In genomic region chr6:5260661-5261544, GRCh38 we compare ENCODE assay signal across 8 cellular contexts. TPM values are rescaled to one million over a fixed set of nuclear protein-coding genes. Genes with fewer than 3 reads are reported as not detected.
DNase-seq lines count a peak whose midpoint lies in the region; TF ChIP-seq lines count a peak whose summit lies in the region.

FARS2 (plus strand) TSS chr6:5261513.
LYRM4 (minus strand) TSS chr6:5260950; CDS start chr6:5260733, 217 bp downstream.

- no peaks in the 10 kb centered on the region for H3K9me2 ChIP-seq in SK-N-SH

- no peaks in the 10 kb centered on the region for H4K20me1 ChIP-seq in SK-N-SH (ENCODE audit: insufficient read depth)

- H3K36me3 Mint-ChIP-seq in HFFc6 (ENCODE audit: low read depth), result peaks cover 4% of the 10 kb centered on the region; the same call in 1 of the 2 replicates

- TF ChIP-seq RAD21 in SK-N-SH (IDR thresholded peaks at IDR 0.05; ENCODE audit: low read length), result no peak

- peak within 1 kb of the TSS; percentile 95 to 96 for H3K4me3 ChIP-seq in SK-N-SH (ENCODE audit: low read depth in 2 of 2, low read length in 1 of 2)

- TF ChIP-seq CTCF in HFFc6 (IDR thresholded peaks at IDR 0.05) (peak; percentile 75), SK-N-SH (IDR thresholded peaks at IDR 0.05) (peak; percentile 30)

- H3K4me3 Mint-ChIP-seq in HFFc6, result peak within 1 kb of the TSS; percentile 94

- peaks cover 7 to 8% of the 10 kb centered on the region in 2 experiments; a peak in 3 of 4 replicates for H3K4me1 ChIP-seq in SK-N-SH (ENCODE audit: control insufficient read depth in 1 of 2, insufficient read depth in 2 of 2, low read depth in 1 of 2, low read length in 1 of 2)

- no peaks in the 10 kb centered on the region for H3K9me3 ChIP-seq in SK-N-SH

- H3K27me3 Mint-ChIP-seq in HFFc6 (ENCODE audit: insufficient read depth), result no peaks in the 10 kb centered on the region; the same call in 1 of the 2 replicates

- H3K27me3 ChIP-seq in SK-N-SH (ENCODE audit: insufficient read depth), result no peaks in the 10 kb centered on the region

- no peak for TF ChIP-seq EP300 in SK-N-SH (IDR thresholded peaks at IDR 0.05; ENCODE audit: borderline replicate concordance in 1 of 2, low read depth in 1 of 2, low read length in 1 of 2)

- H3K36me3 ChIP-seq in SK-N-SH (replicated peaks in 1 of 2; ENCODE audit: control insufficient read depth in 1 of 2, insufficient read depth in 2 of 2, low read length in 1 of 2), result peaks cover 0 to 11% of the 10 kb centered on the region in 2 experiments

- CTCF ChIA-PET in SK-N-SH (lab: Yijun Ruan, JAX), result interaction anchor here (0.8 to 4.6 kb wide), 5 partner anchors 10 to 119 kb away, joined by 3 to 25 read pairs (median 3); no protein-coding TSS in a partner anchor

- peak within 1 kb of the TSS; percentile 88 for H2AFZ ChIP-seq in SK-N-SH (ENCODE audit: low read depth)

- H3K9me3 Mint-ChIP-seq in HFFc6, result no peaks in the 10 kb centered on the region

- peak within 1 kb of the TSS; percentile 100 for H3K27ac Mint-ChIP-seq in HFFc6

- H3K4me1 Mint-ChIP-seq in HFFc6 (ENCODE audit: low read depth), result peaks cover 19% of the 10 kb centered on the region

- POLR2A ChIA-PET in SK-N-SH (lab: Yijun Ruan, JAX), result no interaction called here

- peaks cover 75% of the 10 kb centered on the region for H3K79me2 ChIP-seq in SK-N-SH (ENCODE audit: insufficient read depth)

- DNase-seq in GM04504 (ENCODE audit: low read depth) (peak; percentile 83), HFFc6 (peak; percentile 75), NAMALWA (ENCODE audit: low spot score) (peak; percentile 85), SK-N-SH (peak; percentile 97), germinal center (ENCODE audit: low spot score) (peak; percentile 94), nucleus accumbens (lab: John Stamatoyannopoulos, UW) (peak; percentile 70 to 99 (median 93)), superior temporal gyrus (ENCODE audit: extremely low spot score) (peak; percentile 88)
- DNase-seq in activated naive CD4-positive, alpha-beta T cell treated with anti-CD3 and anti-CD28 coated beads, Interleukin-2, amount 50 U/mL, for 16 hours, result peak; percentile 91

- H3K27ac ChIP-seq in SK-N-SH (ENCODE audit: low read depth in 2 of 2, low read length in 1 of 2), result peak within 1 kb of the TSS; percentile 92 to 97

- no peaks in the 10 kb centered on the region for H3F3A ChIP-seq in SK-N-SH (replicated peaks; ENCODE audit: insufficient read depth)

- peak within 1 kb of the TSS; percentile 97 for H3K9ac ChIP-seq in SK-N-SH

- under 1% methylated on average over 35 of the region's 85 CpGs for WGBS in SK-N-SH (ENCODE audit: low lambda C conversion rate)

- H3K4me2 ChIP-seq in SK-N-SH, result peak within 1 kb of the TSS; percentile 85

TF ChIP-seq in SK-N-SH, 30 proteins besides CTCF, POLR2A, EP300 and RAD21 (continues in another document):
- TF ChIP-seq SIN3A (IDR thresholded peaks at IDR 0.05; ENCODE audit: borderline replicate concordance, low read depth, low read length), result no peak; the same call in 1 of the 2 replicates
- TF ChIP-seq FOSL2 (IDR thresholded peaks at IDR 0.05; ENCODE audit: borderline replicate concordance, low read depth), result no peak
- 0 out of 2 replicates have a peak, but pooled peaks have one; percentile 32 for TF ChIP-seq ZBTB33 (IDR thresholded peaks at IDR 0.05; ENCODE audit: borderline replicate concordance, low read depth)
- TF ChIP-seq, protein P1, sequence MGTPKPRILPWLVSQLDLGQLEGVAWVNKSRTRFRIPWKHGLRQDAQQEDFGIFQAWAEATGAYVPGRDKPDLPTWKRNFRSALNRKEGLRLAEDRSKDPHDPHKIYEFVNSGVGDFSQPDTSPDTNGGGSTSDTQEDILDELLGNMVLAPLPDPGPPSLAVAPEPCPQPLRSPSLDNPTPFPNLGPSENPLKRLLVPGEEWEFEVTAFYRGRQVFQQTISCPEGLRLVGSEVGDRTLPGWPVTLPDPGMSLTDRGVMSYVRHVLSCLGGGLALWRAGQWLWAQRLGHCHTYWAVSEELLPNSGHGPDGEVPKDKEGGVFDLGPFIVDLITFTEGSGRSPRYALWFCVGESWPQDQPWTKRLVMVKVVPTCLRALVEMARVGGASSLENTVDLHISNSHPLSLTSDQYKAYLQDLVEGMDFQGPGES (IDR thresholded peaks at IDR 0.05; ENCODE audit: low read depth, low read length), result no peak
- 0 out of 2 replicates have a peak, but pooled peaks have one; percentile 10 for TF ChIP-seq JUND (IDR thresholded peaks at IDR 0.05)
- TF ChIP-seq RXRA (IDR thresholded peaks at IDR 0.05; ENCODE audit: borderline replicate concordance, low read depth), result no peak
- TF ChIP-seq ELF1 (IDR thresholded peaks at IDR 0.05), result peak; percentile 31; the same call in 1 of the 2 replicates
- TF ChIP-seq, protein P2, sequence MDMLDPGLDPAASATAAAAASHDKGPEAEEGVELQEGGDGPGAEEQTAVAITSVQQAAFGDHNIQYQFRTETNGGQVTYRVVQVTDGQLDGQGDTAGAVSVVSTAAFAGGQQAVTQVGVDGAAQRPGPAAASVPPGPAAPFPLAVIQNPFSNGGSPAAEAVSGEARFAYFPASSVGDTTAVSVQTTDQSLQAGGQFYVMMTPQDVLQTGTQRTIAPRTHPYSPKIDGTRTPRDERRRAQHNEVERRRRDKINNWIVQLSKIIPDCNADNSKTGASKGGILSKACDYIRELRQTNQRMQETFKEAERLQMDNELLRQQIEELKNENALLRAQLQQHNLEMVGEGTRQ (IDR thresholded peaks at IDR 0.05; ENCODE audit: borderline replicate concordance, low read depth, low read length), result no peak
- TF ChIP-seq FOXM1 (IDR thresholded peaks at IDR 0.05; ENCODE audit: low read depth), result no peak
- TF ChIP-seq RCOR1 (IDR thresholded peaks at IDR 0.05; ENCODE audit: low read length), result no peak
- TF ChIP-seq GABPA (IDR thresholded peaks at IDR 0.05; ENCODE audit: low read depth), result 0 out of 2 replicates have a peak, but pooled peaks have one; percentile 16
- peak; percentile 65; the same call in 1 of the 2 replicates for TF ChIP-seq TAF1 (IDR thresholded peaks at IDR 0.05; ENCODE audit: borderline replicate concordance, low read depth, low read length)
- TF ChIP-seq MXI1 (IDR thresholded peaks at IDR 0.05; ENCODE audit: low read depth, low read length), result peak; percentile 89
- no peak for TF ChIP-seq EZH2phosphoT487 (IDR thresholded peaks at IDR 0.05; ENCODE audit: borderline replicate concordance, low read depth)
- TF ChIP-seq MAX (IDR thresholded peaks at IDR 0.05; ENCODE audit: low read depth), result peak; percentile 75
- no peak for TF ChIP-seq RFX5 (IDR thresholded peaks at IDR 0.05; ENCODE audit: low read length)
- TF ChIP-seq, protein P3, sequence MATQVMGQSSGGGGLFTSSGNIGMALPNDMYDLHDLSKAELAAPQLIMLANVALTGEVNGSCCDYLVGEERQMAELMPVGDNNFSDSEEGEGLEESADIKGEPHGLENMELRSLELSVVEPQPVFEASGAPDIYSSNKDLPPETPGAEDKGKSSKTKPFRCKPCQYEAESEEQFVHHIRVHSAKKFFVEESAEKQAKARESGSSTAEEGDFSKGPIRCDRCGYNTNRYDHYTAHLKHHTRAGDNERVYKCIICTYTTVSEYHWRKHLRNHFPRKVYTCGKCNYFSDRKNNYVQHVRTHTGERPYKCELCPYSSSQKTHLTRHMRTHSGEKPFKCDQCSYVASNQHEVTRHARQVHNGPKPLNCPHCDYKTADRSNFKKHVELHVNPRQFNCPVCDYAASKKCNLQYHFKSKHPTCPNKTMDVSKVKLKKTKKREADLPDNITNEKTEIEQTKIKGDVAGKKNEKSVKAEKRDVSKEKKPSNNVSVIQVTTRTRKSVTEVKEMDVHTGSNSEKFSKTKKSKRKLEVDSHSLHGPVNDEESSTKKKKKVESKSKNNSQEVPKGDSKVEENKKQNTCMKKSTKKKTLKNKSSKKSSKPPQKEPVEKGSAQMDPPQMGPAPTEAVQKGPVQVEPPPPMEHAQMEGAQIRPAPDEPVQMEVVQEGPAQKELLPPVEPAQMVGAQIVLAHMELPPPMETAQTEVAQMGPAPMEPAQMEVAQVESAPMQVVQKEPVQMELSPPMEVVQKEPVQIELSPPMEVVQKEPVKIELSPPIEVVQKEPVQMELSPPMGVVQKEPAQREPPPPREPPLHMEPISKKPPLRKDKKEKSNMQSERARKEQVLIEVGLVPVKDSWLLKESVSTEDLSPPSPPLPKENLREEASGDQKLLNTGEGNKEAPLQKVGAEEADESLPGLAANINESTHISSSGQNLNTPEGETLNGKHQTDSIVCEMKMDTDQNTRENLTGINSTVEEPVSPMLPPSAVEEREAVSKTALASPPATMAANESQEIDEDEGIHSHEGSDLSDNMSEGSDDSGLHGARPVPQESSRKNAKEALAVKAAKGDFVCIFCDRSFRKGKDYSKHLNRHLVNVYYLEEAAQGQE (IDR thresholded peaks at IDR 0.05; ENCODE audit: low read depth, low read length), result 0 out of 2 replicates have a peak, but pooled peaks have one; percentile 30

RNA-seq across cellular contexts. Expression of gene FARS2, which starts in this region (rescaled TPM):
- total RNA-seq in HFFc6 (2021; fragmentation: NEBNext Ultra II Directional; extraction: Animal tissue kit (Norgen Biotek cat#: 25700)), result 10 to 100 TPM; 11.5 to 16.4 (median 13.1) TPM
- 12.5 and 16.1 TPM in 2 replicates for polyA plus RNA-seq in SK-N-SH (2012; rRNA removed)
- polyA plus RNA-seq in SK-N-SH (2012; cell fraction: cytosol; rRNA removed), result 13.7 and 14.2 TPM in 2 replicates
- 12.1 and 13.3 TPM in 2 replicates for polyA plus RNA-seq in SK-N-SH (2012; cell fraction: nucleus; rRNA removed)

RNA-seq across cellular contexts. Expression of gene LYRM4, which starts in this region (rescaled TPM):
- 10 to 100 TPM; 26.8 to 36.3 (median 30.2) TPM for total RNA-seq in HFFc6 (2021; fragmentation: NEBNext Ultra II Directional; extraction: Animal tissue kit (Norgen Biotek cat#: 25700))
- 37.2 and 43.4 TPM in 2 replicates for polyA plus RNA-seq in SK-N-SH (2012; rRNA removed)
- polyA plus RNA-seq in SK-N-SH (2012; cell fraction: cytosol; rRNA removed), result 46.3 and 51.5 TPM in 2 replicates
- 17.0 and 17.3 TPM in 2 replicates for polyA plus RNA-seq in SK-N-SH (2012; cell fraction: nucleus; rRNA removed)

Comparison
In these comparisons a context has a peak if more than half of its experiments do, and no peak if none do; other contexts are left out.
1. Peak in every context shown above with its lines: DNase-seq, H3K4me3 ChIP-seq and H3K27ac ChIP-seq.